Comparison of ENCODE assay signal across 24 cellular contexts in genomic region chr4:147430111-147430510, GRCh38. TPM values are rescaled to one million over a fixed set of nuclear protein-coding genes. Genes with fewer than 3 reads are reported as not detected.
"Had no signal": no experiment of that assay in that cellular context is flagged by ENCODE, and none has a peak within 500 bp of the region (broad histone marks: within the 10 kb centered on the region; RNA-seq: fewer than 3 reads in every experiment).

No MANE protein-coding gene starts in this region.

- H3K27me3 ChIP-seq: esophagus muscularis mucosa, neural progenitor cell, ovary, right atrium auricular region, suprapubic skin, thyroid gland had no signal

- H3K4me2 ChIP-seq: neural progenitor cell, smooth muscle cell had no signal

- H3K9me3 ChIP-seq: ovary, thyroid gland had no signal

- ATAC-seq: left cardiac atrium; lower lobe of right lung; natural killer cell treated with Interleukin-12 subunit alpha and Interleukin-12 subunit beta and Interleukin-15 and Interleukin-18, amount 100 ng/mL, for 72 hours; stimulated activated effector memory CD8-positive, alpha-beta T cell treated with anti-CD3 and anti-CD28 coated beads, Interleukin-12 subunit alpha, Interleukin-12 subunit beta, amount 100 ng/mL, for 72 hours; stimulated activated naive CD8-positive, alpha-beta T cell treated with anti-CD3 and anti-CD28 coated beads, Interleukin-15, Interleukin-2, amounts not matched to agents 100 U/mL and 50 U/mL, for 24 hours had no signal

- FAIRE-seq: endometrium, kidney, urothelium cell line had no signal

- DNase-seq: effector memory CD4-positive, alpha-beta T cell; immature natural killer cell; kidney; left cardiac atrium; left ventricle myocardium inferior; lower lobe of right lung; mesenchymal stem cell; midbrain; nucleus accumbens; ovary; stimulated activated CD4-positive, alpha-beta T cell treated with anti-CD3 and anti-CD28 coated beads, Interleukin-2, amount 100 ng/mL, for 48 hours; stimulated activated CD8-positive, alpha-beta memory T cell treated with anti-CD3 and anti-CD28 coated beads, Interleukin-4, amount 100 ng/mL, for 48 hours; stimulated activated naive CD8-positive, alpha-beta T cell treated with anti-CD3 and anti-CD28 coated beads, Interleukin-15, Interleukin-2, amounts not matched to agents 100 U/mL and 50 U/mL, for 24 hours; thyroid gland had no signal

- H3K4me1 ChIP-seq: esophagus muscularis mucosa, left ventricle myocardium inferior, lower lobe of right lung, neural progenitor cell, right atrium auricular region, suprapubic skin, thyroid gland had no signal

- H3K27ac ChIP-seq: epithelial cell of prostate, esophagus muscularis mucosa, left ventricle myocardium inferior, lower lobe of right lung, neural progenitor cell, ovary, right atrium auricular region, suprapubic skin, thyroid gland had no signal

- H2AFZ ChIP-seq: neural progenitor cell had no signal

- H3K36me3 ChIP-seq: esophagus muscularis mucosa, left ventricle myocardium inferior, lower lobe of right lung, neural progenitor cell, ovary, right atrium auricular region, suprapubic skin, thyroid gland had no signal

- H3K9ac ChIP-seq: neural progenitor cell had no signal

- H3K4me3 ChIP-seq: esophagus muscularis mucosa, left ventricle myocardium inferior, lower lobe of right lung, neural progenitor cell, ovary, right atrium auricular region, smooth muscle cell, suprapubic skin, thyroid gland had no signal

RNA-seq across cellular contexts. Expression of gene EDNRA, which starts 50.8 kb away (rescaled TPM):
- total RNA-seq: natural killer cell treated with Interleukin-12 subunit alpha and Interleukin-12 subunit beta and Interleukin-15 and Interleukin-18, amount 100 ng/mL, for 72 hours had no signal
- polyA plus RNA-seq: immature natural killer cell had no signal
